In genomic region chr3:195719514-195720254, GRCh38 we compare ENCODE assay signal across 1 cellular context.
TF ChIP-seq lines count a peak whose summit lies in the region.

No MANE protein-coding gene starts in this region.

TF ChIP-seq in K562, 482 proteins besides CTCF, POLR2A, EP300 and RAD21:
- 0 out of 2 replicates have a peak, but pooled peaks have one; percentile 73 for TF ChIP-seq TSC22D4 (tag; IDR thresholded peaks at IDR 0.05)
